ENCODE assay signal across 16 cellular contexts in the genomic region with DNA sequence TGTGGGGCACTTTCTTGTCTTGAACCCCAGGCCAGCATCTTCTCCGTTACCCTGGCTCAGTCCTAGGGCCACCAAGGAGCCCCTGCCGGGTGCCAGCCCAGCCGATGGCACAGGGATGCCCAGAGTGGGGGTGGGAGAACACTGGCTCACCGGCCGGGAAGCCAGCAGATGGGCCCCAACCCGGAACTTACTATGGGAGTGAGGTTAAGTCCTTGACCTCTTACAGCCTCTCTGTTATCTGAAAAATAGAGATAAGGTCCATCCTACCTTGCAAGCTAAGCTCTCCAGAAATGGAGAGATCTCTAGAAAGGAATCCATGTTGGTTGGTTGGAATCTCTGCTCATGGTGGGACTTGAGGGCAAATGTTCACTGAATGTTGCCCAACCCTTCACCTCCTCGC. TPM values are rescaled to one million over a fixed set of nuclear protein-coding genes. Genes with fewer than 3 reads are reported as not detected.
DNase-seq lines count a peak whose midpoint lies in the region; ATAC-seq, FAIRE-seq and TF ChIP-seq lines count a peak whose summit lies in the region.
"Had no signal": no experiment of that assay in that cellular context is flagged by ENCODE, and none has a peak within 500 bp of the region (broad histone marks: within the 10 kb centered on the region; RNA-seq: fewer than 3 reads in every experiment).

No MANE protein-coding gene starts in this region.

- H3K4me3 ChIP-seq in RWPE2 (ENCODE audit: severe bottlenecking) (no peak overlapping the region), K562 (no peak overlapping the region), muscle layer of duodenum (ENCODE audit: low read depth in 1 of 2, low read length in 2 of 2) (no peak overlapping the region), tibial nerve (no peak overlapping the region), suprapubic skin (no peak overlapping the region)
- H3K4me3 ChIP-seq: A549, GM12878, GM23248 had no signal

- peaks cover 13% of the 10 kb centered on the region for H3K4me1 ChIP-seq in RWPE2 (ENCODE audit: insufficient read depth, poor library complexity, severe bottlenecking)
- H3K4me1 ChIP-seq in K562 (replicated peaks in 1 of 2; ENCODE audit: control insufficient read depth in 2 of 2, insufficient read depth in 2 of 2, low read length in 2 of 2): peaks cover 0 to 6% of the 10 kb centered on the region in 2 experiments; a peak in 3 of 5 replicates
- H3K4me1 ChIP-seq in muscle layer of duodenum (ENCODE audit: control insufficient read depth in 1 of 2, insufficient read depth in 2 of 2, low read length in 2 of 2): peaks cover 30 to 43% of the 10 kb centered on the region in 2 donors
- peaks cover 0 to 98% (median 70%) of the 10 kb centered on the region in 4 donors for H3K4me1 ChIP-seq in tibial nerve
- peaks cover 69% of the 10 kb centered on the region for H3K4me1 ChIP-seq in suprapubic skin

- no peak overlapping the region for H3K9ac ChIP-seq in K562 (ENCODE audit: insufficient read depth in 1 of 2, low read depth in 2 of 2, low read length in 2 of 2)
- H3K9ac ChIP-seq: GM23248 had no signal

- H3K9me3 ChIP-seq in RWPE2 (ENCODE audit: severe bottlenecking): no peaks in the 10 kb centered on the region
- no peaks in the 10 kb centered on the region for H3K9me3 ChIP-seq in K562 (replicated peaks; ENCODE audit: control insufficient read depth, insufficient read depth, low read depth, low read length)
- H3K9me3 ChIP-seq in muscle layer of duodenum (ENCODE audit: control insufficient read depth in 1 of 2, low read length in 2 of 2): no peaks in the 10 kb centered on the region
- no peaks in the 10 kb centered on the region for H3K9me3 ChIP-seq in tibial nerve
- no peaks in the 10 kb centered on the region for H3K9me3 ChIP-seq in suprapubic skin
- H3K9me3 ChIP-seq: A549, BE2C had no signal

- 0 out of 2 replicates have a peak, but pooled peaks cover 5% of the 10 kb centered on the region for H4K20me1 ChIP-seq in K562 (replicated peaks; ENCODE audit: control insufficient read depth, insufficient read depth, low read length)

- no TSS peak for BruUV-seq in K562 (replicated peaks; lab: Mats Ljungman, UMichigan)

- TF ChIP-seq CTCF in RWPE2 (IDR thresholded peaks at IDR 0.05; ENCODE audit: poor library complexity, severe bottlenecking): no peak
- TF ChIP-seq CTCF in K562 (IDR thresholded peaks at IDR 0.05 in 2 of 3, conservative IDR thresholded peaks at IDR 0.05 in 1 of 3; ENCODE audit: insufficient read depth in 2 of 3, low read depth in 1 of 3, low read length in 3 of 3): no peak
- no peak for TF ChIP-seq CTCF in tibial nerve (IDR thresholded peaks at IDR 0.05)
- TF ChIP-seq CTCF in suprapubic skin (IDR thresholded peaks at IDR 0.05): no peak

- H3K36me3 ChIP-seq in RWPE2 (ENCODE audit: low read depth): peaks cover 5% of the 10 kb centered on the region; the same call in 1 of the 2 replicates
- H3K36me3 ChIP-seq in K562 (ENCODE audit: control insufficient read depth, insufficient read depth, low read length): no peaks in the 10 kb centered on the region
- H3K36me3 ChIP-seq in muscle layer of duodenum (ENCODE audit: control insufficient read depth in 1 of 2, insufficient read depth in 2 of 2, low read length in 2 of 2): no peaks in the 10 kb centered on the region
- H3K36me3 ChIP-seq in tibial nerve: no peaks in the 10 kb centered on the region
- H3K36me3 ChIP-seq in suprapubic skin: no peaks in the 10 kb centered on the region
- H3K36me3 ChIP-seq: BE2C had no signal

- DNase-seq in RWPE2 (ENCODE audit: low spot score) (peak; percentile 45), K562 (ENCODE audit: extremely low read depth in 1 of 4, low spot score in 3 of 4) (no peak), tibial nerve (ENCODE audit: low spot score in 2 of 2) (no peak), HUDEP-2 (lab: John Stamatoyannopoulos, UW; ENCODE audit: unreplicated experiment in 76 of 76) (no peak), suprapubic skin (ENCODE audit: low spot score in 2 of 2) (no peak), NCI-H1105 treated with DMSO at 0.1 percent for 48 hours (lab: John Stamatoyannopoulos, UW) (no peak)
- DNase-seq: CD4-positive, alpha-beta memory T cell; DMS79; GM23248 had no signal

- WGBS in K562 (ENCODE audit: insufficient coverage, low coverage, missing lambda C conversion rate): 2% methylated on average over 6 of the region's 7 CpGs
- WGBS in tibial nerve, 2 donors: 54 to 61% methylated on average over 7 of the region's 7 CpGs
- WGBS in suprapubic skin: 92% methylated on average over 7 of the region's 7 CpGs

- intact Hi-C loops in K562 (cut with micrococcal nuclease): no loop called here

- no peak for FAIRE-seq in K562 (lab: Jason Lieb, UNC)
- FAIRE-seq: A549, GM12878, H54 had no signal

- H3K4me2 ChIP-seq in K562 (ENCODE audit: insufficient read depth, low read length): no peak overlapping the region
- H3K4me2 ChIP-seq: A549 had no signal

- TF ChIP-seq POLR2A in K562 (conservative IDR thresholded peaks at IDR 0.05): no peak
- no peak for TF ChIP-seq POLR2A in tibial nerve (IDR thresholded peaks at IDR 0.05)
- TF ChIP-seq POLR2A in suprapubic skin (IDR thresholded peaks at IDR 0.05): no peak

- no peak overlapping the region for H2AFZ ChIP-seq in K562 (ENCODE audit: low read depth, low read length)
- H2AFZ ChIP-seq: GM23248 had no signal

- in situ Hi-C loops in K562 (cut with MboI): no loop called here

- no peaks in the 10 kb centered on the region for H3K9me1 ChIP-seq in K562 (ENCODE audit: control insufficient read depth, insufficient read depth, low read length)

- CTCF ChIA-PET in K562 (lab: Yijun Ruan, JAX; ENCODE audit: low intra/inter-chr PET ratio): no interaction called here

- H3K27me3 ChIP-seq in RWPE2 (ENCODE audit: insufficient read depth, poor library complexity, severe bottlenecking): no peaks in the 10 kb centered on the region
- H3K27me3 ChIP-seq in K562 (ENCODE audit: control insufficient read depth in 2 of 2, insufficient read depth in 2 of 2, low read length in 2 of 2): peaks cover 30 to 79% of the 10 kb centered on the region in 2 experiments
- no peaks in the 10 kb centered on the region for H3K27me3 ChIP-seq in muscle layer of duodenum (ENCODE audit: low read depth, low read length)
- H3K27me3 ChIP-seq in tibial nerve: no peaks in the 10 kb centered on the region
- no peaks in the 10 kb centered on the region for H3K27me3 ChIP-seq in suprapubic skin
- H3K27me3 ChIP-seq: BE2C had no signal

- POLR2A ChIA-PET in K562 (lab: Yijun Ruan, JAX): interaction anchor here (0.6 to 0.8 kb wide), 2 partner anchors 9 to 425 kb away, joined by 3 to 4 read pairs; no protein-coding TSS in a partner anchor

- ATAC-seq in RWPE2 (ENCODE audit: low read depth) (no peak), K562 (no peak)
- ATAC-seq: A549, GM12878, HCT116 had no signal

- TF ChIP-seq EP300 in K562 (IDR thresholded peaks at IDR 0.05; ENCODE audit: low read length) (no peak), tibial nerve (IDR thresholded peaks at IDR 0.05) (no peak), suprapubic skin (IDR thresholded peaks at IDR 0.05) (no peak)

- H3K27ac ChIP-seq in RWPE2 (ENCODE audit: poor library complexity, severe bottlenecking): no peak overlapping the region
- no peak overlapping the region for H3K27ac ChIP-seq in K562 (ENCODE audit: extremely low read depth, low read depth, low read length)
- peak overlapping the region; percentile 29 for H3K27ac ChIP-seq in muscle layer of duodenum (ENCODE audit: low read length)
- peak overlapping the region in 3 of 4 donors; percentile 48 to 97 (median 93) for H3K27ac ChIP-seq in tibial nerve
- H3K27ac ChIP-seq in suprapubic skin: no peak overlapping the region
- H3K27ac ChIP-seq: A549, C4-2B, GM23248 had no signal

- H3K79me2 ChIP-seq in K562 (ENCODE audit: control insufficient read depth, insufficient read depth, low read length): no peaks in the 10 kb centered on the region

- TF ChIP-seq RAD21 in K562 (CRISPR knock-in tag; conservative IDR thresholded peaks at IDR 0.05 in 1 of 2, IDR thresholded peaks at IDR 0.05 in 1 of 2): no peak

TF ChIP-seq in K562, 482 proteins besides CTCF, POLR2A, EP300 and RAD21 (continues in another document):
- TF ChIP-seq SMARCC2 (IDR thresholded peaks at IDR 0.05; ENCODE audit: low read depth): no peak
- no peak for TF ChIP-seq NR4A1 (CRISPR knock-in tag; IDR thresholded peaks at IDR 0.05)
- 0 out of 2 replicates have a peak, but pooled peaks have one; percentile 12 for TF ChIP-seq NR4A1 (tag; IDR thresholded peaks at IDR 0.05)
- no peak for TF ChIP-seq FOXK2 (conservative IDR thresholded peaks at IDR 0.05 in 1 of 2, IDR thresholded peaks at IDR 0.05 in 1 of 2; ENCODE audit: low read depth in 2 of 2)
- TF ChIP-seq ETV1 (tag; conservative IDR thresholded peaks at IDR 0.05; ENCODE audit: low read depth): peak; percentile 22; the same call in 1 of the 2 replicates
- TF ChIP-seq ZNF76 (CRISPR knock-in tag; IDR thresholded peaks at IDR 0.05; ENCODE audit: borderline replicate concordance): no peak
- no peak for TF ChIP-seq NR2C1 (IDR thresholded peaks at IDR 0.05)
- TF ChIP-seq NR2C1 (tag; IDR thresholded peaks at IDR 0.05): 0 out of 2 replicates have a peak, but pooled peaks have one; percentile 47
- 0 out of 2 replicates have a peak, but pooled peaks have one; percentile 23 for TF ChIP-seq CTBP1 (IDR thresholded peaks at IDR 0.05; ENCODE audit: borderline replicate concordance)
- no peak for TF ChIP-seq NR2C2 (CRISPR knock-in tag; IDR thresholded peaks at IDR 0.05)
- peak; percentile 72 for TF ChIP-seq NR2C2 (tag; IDR thresholded peaks at IDR 0.05)
- TF ChIP-seq CXXC5 (CRISPR knock-in tag; IDR thresholded peaks at IDR 0.05): peak; percentile 32; the same call in 1 of the 2 replicates

RNA-seq across cellular contexts. Expression of a gene that starts 20.8 kb away (rescaled TPM):
- total RNA-seq in K562 (2011; cell fraction: chromatin; rRNA removed; ENCODE audit: low replicate concordance): 0.21 and 0.25 TPM in 2 replicates
- 0.17 and 0.26 TPM in 2 replicates for total RNA-seq in K562 (2011; cell fraction: nucleolus; rRNA removed)
- 0.08 and 0.44 TPM in 2 replicates for total RNA-seq in K562 (2011; cell fraction: nucleoplasm; rRNA removed)
- 0.12 and 0.41 TPM in 2 replicates for total RNA-seq in K562 (2014; rRNA removed)
- total RNA-seq in K562 (2014; rRNA removed; fragmentation: Illumina TruSeq; extraction: Trizol): 0.04 and 0.10 TPM in 2 replicates
- 0.29 and 0.34 TPM in 2 replicates for total RNA-seq in K562 (2015; rRNA removed; fragmentation: Illumina TruSeq; extraction: Trizol)
- 0.49 and 0.66 TPM in 2 replicates for total RNA-seq in K562 (2021)
- 0.07 TPM in 2 replicates for polyA plus RNA-seq in K562 (2011; rRNA removed)
- 0.01 and 0.72 TPM in 2 replicates for polyA plus RNA-seq in K562 (2011; cell fraction: cytosol; rRNA removed)
- 0.07 and 0.09 TPM in 2 replicates for polyA plus RNA-seq in K562 (2011; cell fraction: nucleus; rRNA removed)
- polyA plus RNA-seq in K562 (2012): 0.35 and 0.53 TPM in 2 replicates
- 0.19 and 0.28 TPM in 2 replicates for polyA plus RNA-seq in K562 (2014; fragmentation: Illumina TruSeq; extraction: Trizol)
- polyA plus RNA-seq in K562 (2014; fragmentation: Nextera tagmentation; extraction: Ambion mirVana): under 1 TPM; 0.11 to 0.17 TPM
- 0.13 and 0.21 TPM in 2 replicates for polyA plus RNA-seq in K562 (2014; rRNA removed)
- 0.12 TPM in 1 of 2 replicates, not detected in the other for polyA minus RNA-seq in K562 (2011; rRNA and poly(A)+ RNA removed)
- 0.76 TPM in 1 of 2 replicates, not detected in the other for polyA minus RNA-seq in K562 (2011; cell fraction: cytosol; rRNA and poly(A)+ RNA removed)
- polyA minus RNA-seq in K562 (2011; cell fraction: nucleus; rRNA and poly(A)+ RNA removed): 0.11 and 0.13 TPM in 2 replicates
- total RNA-seq in tibial nerve: 10 to 100 TPM; 27.8 to 52.6 (median 44.4) TPM
- 10 to 100 TPM; 29.1 to 42.1 (median 31.3) TPM for total RNA-seq in suprapubic skin
- polyA plus RNA-seq: CD4-positive, alpha-beta memory T cell had no signal

Comparison
In these comparisons a context has a peak if more than half of its experiments do, and no peak if none do; other contexts are left out.
1. H3K27ac ChIP-seq: peak in muscle layer of duodenum (single experiment) and tibial nerve (3 of 4); none in RWPE2 (single experiment), K562 (single experiment) and suprapubic skin (single experiment).
2. RNA of a gene that starts 20.8 kb away (total RNA-seq): 27.8 to 52.6 TPM in tibial nerve and 29.1 to 42.1 TPM in suprapubic skin; 0.04 to 0.66 TPM in K562; every median in the first group is over 10 times any median in the second.